In genomic region chr18:80067321-80067720, GRCh38 we compare ENCODE assay signal across 25 cellular contexts. TPM values are rescaled to one million over a fixed set of nuclear protein-coding genes. Genes with fewer than 3 reads are reported as not detected.
A peak's percentile ranks its signal among the peaks of the same experiment; 100 is the strongest.
DNase-seq lines count a peak whose midpoint lies in the region; ATAC-seq, FAIRE-seq and TF ChIP-seq lines count a peak whose summit lies in the region.
"Had no signal": no experiment of that assay in that cellular context is flagged by ENCODE, and none has a peak within 500 bp of the region (broad histone marks: within the 10 kb centered on the region; RNA-seq: fewer than 3 reads in every experiment).

No MANE protein-coding gene starts in this region.

- H4K91ac ChIP-seq in trophoblast cell (ENCODE audit: low read depth, low read length) = no peak overlapping the region

- no peak for TF ChIP-seq EP300 in esophagus muscularis mucosa (IDR thresholded peaks at IDR 0.05)

- H3K36me3 ChIP-seq in esophagus muscularis mucosa (no peaks in the 10 kb centered on the region), trophoblast cell (ENCODE audit: control insufficient read depth in 1 of 2, insufficient read depth in 2 of 2, low read length in 2 of 2) (no peaks in the 10 kb centered on the region)
- H3K36me3 ChIP-seq: BE2C had no signal

- H2BK120ac ChIP-seq in trophoblast cell (ENCODE audit: insufficient read depth, low read length, poor library complexity) = no peak overlapping the region

- ATAC-seq in activated CD8-positive, alpha-beta T cell treated with anti-CD3 and anti-CD28 coated beads, Interleukin-2, amount 10 ng/mL, durations not matched to agents 7 days and 5 days = no peak
- ATAC-seq in activated CD8-positive, alpha-beta T cell treated with anti-CD3 and anti-CD28 coated beads for 36 hours = no peak
- ATAC-seq: A549, GM23338 had no signal

- H3K4me1 ChIP-seq in esophagus muscularis mucosa (no peaks in the 10 kb centered on the region), trophoblast cell (ENCODE audit: control insufficient read depth in 1 of 2, insufficient read depth in 2 of 2, low read length in 2 of 2) (no peaks in the 10 kb centered on the region)
- H3K4me1 ChIP-seq: A549; BE2C; BLaER1 treated with 17β-estradiol and CSF1 and Interleukin-3, amounts not matched to agents 10 nM and 100 nM had no signal

- H3K36me3 Mint-ChIP-seq in activated CD8-positive, alpha-beta T cell treated with anti-CD3 and anti-CD28 coated beads, Interleukin-2, amount 10 ng/mL, durations not matched to agents 7 days and 5 days (ENCODE audit: low read depth) = no peaks in the 10 kb centered on the region
- H3K36me3 Mint-ChIP-seq in activated CD8-positive, alpha-beta T cell treated with anti-CD3 and anti-CD28 coated beads for 36 hours (ENCODE audit: low read depth) = no peaks in the 10 kb centered on the region
- no peaks in the 10 kb centered on the region for H3K36me3 Mint-ChIP-seq in osteocyte (ENCODE audit: unreplicated experiment)
- H3K36me3 Mint-ChIP-seq: CD14-positive monocyte; CD8-positive, alpha-beta memory T cell had no signal

- H2AK5ac ChIP-seq in trophoblast cell (ENCODE audit: low read length) = no peak overlapping the region

- H3K27ac ChIP-seq in esophagus muscularis mucosa (replicated peaks in 1 of 4) (no peak overlapping the region), trophoblast cell (ENCODE audit: low read depth, low read length) (no peak overlapping the region)
- H3K27ac ChIP-seq: 22Rv1; A549; BLaER1 treated with 17β-estradiol and CSF1 and Interleukin-3, amounts not matched to agents 10 nM and 100 nM had no signal

- peak; percentile 1 for DNase-seq in activated CD8-positive, alpha-beta T cell treated with anti-CD3 and anti-CD28 coated beads, Interleukin-2, amount 10 ng/mL, durations not matched to agents 7 days and 5 days
- no peak for DNase-seq in activated CD8-positive, alpha-beta T cell treated with anti-CD3 and anti-CD28 coated beads for 36 hours
- DNase-seq in D721Med (ENCODE audit: insufficient read length, low spot score) (peak; percentile 12), esophagus muscularis mucosa (ENCODE audit: extremely low spot score) (peak; percentile 90), osteocyte (ENCODE audit: extremely low spot score, unreplicated experiment) (peak; percentile 54), trophoblast cell (no peak), NCI-H1092 (lab: John Stamatoyannopoulos, UW) (no peak), GM12891 (ENCODE audit: insufficient read length, low spot score) (no peak)
- DNase-seq: ACHN; AML-193; BE2C; CD4-positive, alpha-beta T cell; CD8-positive, alpha-beta memory T cell; DMS53; DMS79 treated with DMSO at 0.1 percent for 48 hours; GF-D8; HFFc6 had no signal

- 88% methylated on average over 8 of the region's 8 CpGs for WGBS in esophagus muscularis mucosa
- WGBS in trophoblast cell (ENCODE audit: extremely low coverage, insufficient coverage, insufficient read length) = no CpG with 5 or more reads among the region's 8 CpGs

- H3K79me1 ChIP-seq in trophoblast cell (ENCODE audit: low read length) = no peaks in the 10 kb centered on the region

- H4K8ac ChIP-seq in trophoblast cell (ENCODE audit: low read depth, low read length) = no peak overlapping the region

- H3K4ac ChIP-seq in trophoblast cell (ENCODE audit: low read depth, low read length) = no peak overlapping the region

- no peak overlapping the region for H3K27ac Mint-ChIP-seq in activated CD8-positive, alpha-beta T cell treated with anti-CD3 and anti-CD28 coated beads, Interleukin-2, amount 10 ng/mL, durations not matched to agents 7 days and 5 days
- H3K27ac Mint-ChIP-seq in activated CD8-positive, alpha-beta T cell treated with anti-CD3 and anti-CD28 coated beads for 36 hours = no peak overlapping the region
- no peak overlapping the region for H3K27ac Mint-ChIP-seq in osteocyte (ENCODE audit: unreplicated experiment)
- H3K27ac Mint-ChIP-seq: CD14-positive monocyte; CD4-positive, alpha-beta T cell; CD8-positive, alpha-beta memory T cell; GM23338; HFFc6 had no signal

- no peaks in the 10 kb centered on the region for H3K4me1 Mint-ChIP-seq in activated CD8-positive, alpha-beta T cell treated with anti-CD3 and anti-CD28 coated beads, Interleukin-2, amount 10 ng/mL, durations not matched to agents 7 days and 5 days (ENCODE audit: low read depth)
- H3K4me1 Mint-ChIP-seq in activated CD8-positive, alpha-beta T cell treated with anti-CD3 and anti-CD28 coated beads for 36 hours (ENCODE audit: low read depth) = no peaks in the 10 kb centered on the region
- peaks cover 30% of the 10 kb centered on the region for H3K4me1 Mint-ChIP-seq in osteocyte (ENCODE audit: unreplicated experiment)
- H3K4me1 Mint-ChIP-seq: CD14-positive monocyte; CD8-positive, alpha-beta memory T cell; GM23338 had no signal

- H3K79me2 ChIP-seq in trophoblast cell (ENCODE audit: control insufficient read depth, insufficient read depth, low read length, poor library complexity) = no peaks in the 10 kb centered on the region

- TF ChIP-seq POLR2A in esophagus muscularis mucosa (IDR thresholded peaks at IDR 0.05; ENCODE audit: low read depth) = no peak
- no peak for TF ChIP-seq POLR2A in GM12891 (IDR thresholded peaks at IDR 0.05; ENCODE audit: low read depth, low read length)

- H3K27me3 Mint-ChIP-seq in activated CD8-positive, alpha-beta T cell treated with anti-CD3 and anti-CD28 coated beads, Interleukin-2, amount 10 ng/mL, durations not matched to agents 7 days and 5 days (ENCODE audit: low read depth) = no peaks in the 10 kb centered on the region
- H3K27me3 Mint-ChIP-seq in activated CD8-positive, alpha-beta T cell treated with anti-CD3 and anti-CD28 coated beads for 36 hours = no peaks in the 10 kb centered on the region
- no peaks in the 10 kb centered on the region for H3K27me3 Mint-ChIP-seq in osteocyte (ENCODE audit: unreplicated experiment)
- H3K27me3 Mint-ChIP-seq: CD4-positive, alpha-beta T cell had no signal

- H3K27me3 ChIP-seq in esophagus muscularis mucosa (no peaks in the 10 kb centered on the region), trophoblast cell (ENCODE audit: insufficient read depth, low read length) (no peaks in the 10 kb centered on the region)
- H3K27me3 ChIP-seq: BE2C; BLaER1 treated with 17β-estradiol and CSF1 and Interleukin-3, amounts not matched to agents 10 nM and 100 nM had no signal

- no peak overlapping the region for H2BK12ac ChIP-seq in trophoblast cell (ENCODE audit: low read length)

- H3K4me3 ChIP-seq in esophagus muscularis mucosa = no peak overlapping the region
- H3K4me3 ChIP-seq in trophoblast cell (ENCODE audit: low read depth, low read length) = no peak overlapping the region
- H3K4me3 ChIP-seq: A549; BLaER1 treated with 17β-estradiol and CSF1 and Interleukin-3, amounts not matched to agents 10 nM and 100 nM; GM23338; HAP-1 had no signal

- no peak overlapping the region for H3K23ac ChIP-seq in trophoblast cell (ENCODE audit: low read length)

- TF ChIP-seq CTCF in activated CD8-positive, alpha-beta T cell treated with anti-CD3 and anti-CD28 coated beads for 36 hours (IDR thresholded peaks at IDR 0.05) = no peak
- TF ChIP-seq CTCF in D721Med (IDR thresholded peaks at IDR 0.05; ENCODE audit: insufficient read depth, missing control alignments) = no peak
- TF ChIP-seq CTCF in esophagus muscularis mucosa (IDR thresholded peaks at IDR 0.05) = no peak
- TF ChIP-seq CTCF in osteocyte (IDR thresholded peaks at IDR 0.05) = no peak

- H2BK5ac ChIP-seq in trophoblast cell (ENCODE audit: low read depth, low read length, poor library complexity) = no peak overlapping the region

- FAIRE-seq in D721Med (lab: Jason Lieb, UNC) = no peak
- FAIRE-seq in GM12891 (lab: Jason Lieb, UNC) = no peak
- FAIRE-seq: A549, GM12892, H54 had no signal

- intact Hi-C loops in activated CD8-positive, alpha-beta T cell treated with anti-CD3 and anti-CD28 coated beads for 36 hours (cut with micrococcal nuclease) = no loop called here
- intact Hi-C loops in esophagus muscularis mucosa (cut with DNase I) = no loop called here

- no peak overlapping the region for H3K4me2 ChIP-seq in trophoblast cell (ENCODE audit: low read length)
- H3K4me2 ChIP-seq: A549; BLaER1 treated with 17β-estradiol and CSF1 and Interleukin-3, amounts not matched to agents 10 nM and 100 nM; GM23338 had no signal

- H3K9me3 ChIP-seq in esophagus muscularis mucosa (peaks cover 0 to 4% (median 0%) of the 10 kb centered on the region in 4 donors), trophoblast cell (ENCODE audit: insufficient read depth, low read depth, low read length) (peaks cover 7% of the 10 kb centered on the region)
- H3K9me3 ChIP-seq: A549, BE2C had no signal

- no peak overlapping the region for H3K9ac ChIP-seq in trophoblast cell (ENCODE audit: low read length)
- H3K9ac ChIP-seq: BLaER1 treated with 17β-estradiol and CSF1 and Interleukin-3, amounts not matched to agents 10 nM and 100 nM had no signal

- H3K18ac ChIP-seq in trophoblast cell (ENCODE audit: low read length) = no peak overlapping the region

- POLR2A ChIA-PET in activated CD8-positive, alpha-beta T cell treated with anti-CD3 and anti-CD28 coated beads, Interleukin-2, amount 10 ng/mL, durations not matched to agents 7 days and 5 days (lab: Charles Lee) = no interaction called here
- POLR2A ChIA-PET in activated CD8-positive, alpha-beta T cell treated with anti-CD3 and anti-CD28 coated beads for 36 hours (lab: Charles Lee) = interaction anchor here (0.6 kb wide), 1 partner anchor 38 kb away, joined by 3 read pairs; no protein-coding TSS in a partner anchor

- no peak overlapping the region for H3K4me3 Mint-ChIP-seq in activated CD8-positive, alpha-beta T cell treated with anti-CD3 and anti-CD28 coated beads, Interleukin-2, amount 10 ng/mL, durations not matched to agents 7 days and 5 days
- H3K4me3 Mint-ChIP-seq in activated CD8-positive, alpha-beta T cell treated with anti-CD3 and anti-CD28 coated beads for 36 hours = no peak overlapping the region
- no peak overlapping the region for H3K4me3 Mint-ChIP-seq in osteocyte (ENCODE audit: unreplicated experiment)
- H3K4me3 Mint-ChIP-seq: CD14-positive monocyte; CD4-positive, alpha-beta T cell; CD8-positive, alpha-beta memory T cell; GM23338; HFFc6 had no signal

- H3K9me3 Mint-ChIP-seq in activated CD8-positive, alpha-beta T cell treated with anti-CD3 and anti-CD28 coated beads, Interleukin-2, amount 10 ng/mL, durations not matched to agents 7 days and 5 days (ENCODE audit: insufficient read depth) = peaks cover 5% of the 10 kb centered on the region
- peaks cover 2% of the 10 kb centered on the region for H3K9me3 Mint-ChIP-seq in activated CD8-positive, alpha-beta T cell treated with anti-CD3 and anti-CD28 coated beads for 36 hours
- H3K9me3 Mint-ChIP-seq in osteocyte (ENCODE audit: unreplicated experiment) = no peaks in the 10 kb centered on the region
- H3K9me3 Mint-ChIP-seq: HFFc6 had no signal

- H3K14ac ChIP-seq in trophoblast cell (ENCODE audit: low read length) = no peak overlapping the region

- CTCF ChIA-PET in activated CD8-positive, alpha-beta T cell treated with anti-CD3 and anti-CD28 coated beads, Interleukin-2, amount 10 ng/mL, durations not matched to agents 7 days and 5 days (lab: Charles Lee) = no interaction called here
- CTCF ChIA-PET in activated CD8-positive, alpha-beta T cell treated with anti-CD3 and anti-CD28 coated beads for 36 hours (lab: Charles Lee) = no interaction called here

- no peak overlapping the region for H4K12ac ChIP-seq in trophoblast cell (ENCODE audit: low read depth, low read length)

- H2AFZ ChIP-seq in trophoblast cell (ENCODE audit: insufficient read depth, low read length, poor library complexity) = no peak overlapping the region
- H2AFZ ChIP-seq: GM23338 had no signal

RNA-seq across cellular contexts. Expression of gene RBFA, which starts 33.1 kb away (rescaled TPM):
- 10 to 100 TPM; 25.2 to 26.2 TPM for total RNA-seq in activated CD8-positive, alpha-beta T cell treated with anti-CD3 and anti-CD28 coated beads, Interleukin-2, amount 10 ng/mL, durations not matched to agents 7 days and 5 days
- total RNA-seq in activated CD8-positive, alpha-beta T cell treated with anti-CD3 and anti-CD28 coated beads for 36 hours = 10 to 100 TPM; 41.7 to 45.5 TPM
- total RNA-seq in esophagus muscularis mucosa (10 to 100 TPM; 22.0 to 32.0 (median 25.6) TPM), osteocyte (25.4 and 26.2 TPM in 2 replicates)
- 18.6 and 19.1 TPM in 2 replicates for polyA plus RNA-seq in trophoblast cell (2013)
- polyA plus RNA-seq in GM12891 (2012; ENCODE audit: low read depth, missing spikeins) = 33.2 TPM

RNA-seq across cellular contexts. Expression of gene ADNP2, which starts 41.7 kb away (rescaled TPM):
- 10 to 100 TPM; 23.5 to 24.5 TPM for total RNA-seq in activated CD8-positive, alpha-beta T cell treated with anti-CD3 and anti-CD28 coated beads, Interleukin-2, amount 10 ng/mL, durations not matched to agents 7 days and 5 days
- total RNA-seq in activated CD8-positive, alpha-beta T cell treated with anti-CD3 and anti-CD28 coated beads for 36 hours = 10 to 100 TPM; 22.1 to 22.5 TPM
- 10 to 100 TPM; 17.1 to 18.9 (median 17.3) TPM for total RNA-seq in esophagus muscularis mucosa
- 18.6 and 19.2 TPM in 2 replicates for total RNA-seq in osteocyte
- polyA plus RNA-seq in trophoblast cell (2013) = 13.6 and 13.8 TPM in 2 replicates
- 9.4 TPM for polyA plus RNA-seq in GM12891 (2012; ENCODE audit: low read depth, missing spikeins)

Comparison
In these comparisons a context has a peak if more than half of its experiments do, and no peak if none do; other contexts are left out.
1. DNase-seq: peak in activated CD8-positive, alpha-beta T cell treated with anti-CD3 and anti-CD28 coated beads, Interleukin-2, amount 10 ng/mL, durations not matched to agents 7 days and 5 days (single experiment), D721Med (single experiment), esophagus muscularis mucosa (single experiment) and osteocyte (single experiment); none in activated CD8-positive, alpha-beta T cell treated with anti-CD3 and anti-CD28 coated beads for 36 hours (single experiment), trophoblast cell (0 of 2), NCI-H1092 (single experiment) and GM12891 (single experiment).